In the genomic region with DNA sequence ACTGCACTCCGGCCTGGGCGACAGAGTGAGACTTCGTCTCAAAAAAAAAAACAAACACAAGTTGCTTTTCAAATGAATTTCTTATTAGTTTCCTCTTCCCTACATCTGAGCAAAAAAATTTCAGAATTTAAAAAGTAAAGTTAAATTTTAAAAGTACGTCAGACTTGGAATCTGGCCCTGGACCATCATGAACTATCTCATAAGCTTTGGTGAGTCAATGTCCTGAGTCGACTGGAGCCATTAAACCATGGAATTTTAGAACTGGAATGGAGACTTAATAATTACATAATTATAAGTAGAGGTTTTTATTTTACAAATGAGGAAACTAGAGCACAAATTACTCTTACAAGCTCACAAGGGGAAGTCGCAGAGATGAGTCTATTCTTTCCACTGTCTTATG, we compare ENCODE assay signal across 29 cellular contexts.
"Had no signal": no experiment of that assay in that cellular context is flagged by ENCODE, and none has a peak within 500 bp of the region (broad histone marks: within the 10 kb centered on the region; RNA-seq: fewer than 3 reads in every experiment).

No MANE protein-coding gene starts in this region.

- H3K9me3 ChIP-seq: adrenal gland, body of pancreas, colonic mucosa had no signal

- H3K36me3 ChIP-seq: adrenal gland, colonic mucosa, WERI-Rb-1 had no signal

- H3K4me1 Mint-ChIP-seq: activated naive CD4-positive, alpha-beta T cell treated with anti-CD3 and anti-CD28 coated beads, Interleukin-2, amount 50 U/mL, for 24 hours; activated naive CD8-positive, alpha-beta T cell treated with anti-CD3 and anti-CD28 coated beads for 36 hours; activated naive CD8-positive, alpha-beta T cell treated with anti-CD3 and anti-CD28 coated beads, Interleukin-2, amount 50 U/mL, for 24 hours; activated T-helper 17 cell treated with anti-CD3 and anti-CD28 coated beads, Interleukin-2, amount 50 U/mL, for 72 hours; T-helper 17 cell had no signal

- H3K27me3 Mint-ChIP-seq: activated B cell treated with CpG ODN at 0.5 μM for 24 hours; activated CD8-positive, alpha-beta T cell treated with anti-CD3 and anti-CD28 coated beads for 36 hours; T-helper 17 cell had no signal

- H3K27ac ChIP-seq: adrenal gland, body of pancreas, colonic mucosa, dorsolateral prefrontal cortex, WERI-Rb-1 had no signal

- H3K36me3 Mint-ChIP-seq: activated naive CD4-positive, alpha-beta T cell treated with anti-CD3 and anti-CD28 coated beads, Interleukin-2, amount 50 U/mL, for 24 hours; activated naive CD8-positive, alpha-beta T cell treated with anti-CD3 and anti-CD28 coated beads for 36 hours had no signal

- H3K4me3 ChIP-seq: adrenal gland, body of pancreas, colonic mucosa, dorsolateral prefrontal cortex had no signal

- H3K4me3 Mint-ChIP-seq: activated B cell treated with CpG ODN at 0.5 μM for 24 hours; activated CD8-positive, alpha-beta T cell treated with anti-CD3 and anti-CD28 coated beads for 36 hours; activated naive CD4-positive, alpha-beta T cell treated with anti-CD3 and anti-CD28 coated beads, Interleukin-2, amount 50 U/mL, for 24 hours; activated naive CD8-positive, alpha-beta T cell treated with anti-CD3 and anti-CD28 coated beads for 36 hours; activated naive CD8-positive, alpha-beta T cell treated with anti-CD3 and anti-CD28 coated beads, Interleukin-2, amount 50 U/mL, for 24 hours; activated T-cell treated with anti-CD3 and anti-CD28 coated beads, Interleukin-2, amount 50 U/mL, for 4 hours; activated T-helper 17 cell treated with anti-CD3 and anti-CD28 coated beads, Interleukin-2, amount 50 U/mL, for 72 hours; endodermal cell; T-helper 17 cell; T-helper 2 cell treated with Interferon-gamma antibody and Interleukin-4, amounts not matched to agents 5 μg/mL and 100 μg/mL, for 36 hours had no signal

- H3K27me3 ChIP-seq: adrenal gland, body of pancreas, colonic mucosa, dorsolateral prefrontal cortex had no signal

- H3K9me3 Mint-ChIP-seq: activated B cell treated with CpG ODN at 0.5 μM for 24 hours; activated CD8-positive, alpha-beta T cell treated with anti-CD3 and anti-CD28 coated beads for 36 hours; activated naive CD8-positive, alpha-beta T cell treated with anti-CD3 and anti-CD28 coated beads for 36 hours; endodermal cell; T-helper 2 cell treated with Interferon-gamma antibody and Interleukin-4, amounts not matched to agents 5 μg/mL and 100 μg/mL, for 36 hours had no signal

- H3K4me1 ChIP-seq: body of pancreas, colonic mucosa had no signal

- DNase-seq: activated B cell treated with CpG ODN at 0.5 μM for 24 hours; activated CD4-positive, alpha-beta T cell treated with anti-CD3 and anti-CD28 coated beads for 48 hours; activated CD4-positive, alpha-beta T cell treated with anti-CD3 and anti-CD28 coated beads, Interleukin-2, amount 50 U/mL, for 1 hour; activated CD4-positive, alpha-beta T cell treated with anti-CD3 and anti-CD28 coated beads, Interleukin-2, amount 50 U/mL, for 48 hours; activated CD8-positive, alpha-beta memory T cell treated with anti-CD3 and anti-CD28 coated beads for 24 hours; activated CD8-positive, alpha-beta T cell treated with anti-CD3 and anti-CD28 coated beads for 36 hours; activated effector memory CD4-positive, alpha-beta T cell treated with Interleukin-2 at 50 U/mL for 16 hours; activated gamma-delta T cell treated with Interleukin-2 at 50 U/mL for 16 hours; activated naive CD4-positive, alpha-beta T cell treated with Interleukin-2 at 50 U/mL for 16 hours; activated naive CD8-positive, alpha-beta T cell treated with anti-CD3 and anti-CD28 coated beads for 36 hours; activated naive CD8-positive, alpha-beta T cell treated with anti-CD3 and anti-CD28 coated beads, Interleukin-2, amount 50 U/mL, for 24 hours; activated T-cell treated with anti-CD3 and anti-CD28 coated beads, Interleukin-2, amount 50 U/mL, for 4 hours; adrenal gland; amygdala; aorta; body of pancreas; caudate nucleus; colonic mucosa; dorsolateral prefrontal cortex; effector memory CD4-positive, alpha-beta T cell; endodermal cell; head of caudate nucleus; hippocampal formation; T-helper 17 cell; T1000; WERI-Rb-1 had no signal

- H3K27ac Mint-ChIP-seq: activated B cell treated with CpG ODN at 0.5 μM for 24 hours; activated CD8-positive, alpha-beta T cell treated with anti-CD3 and anti-CD28 coated beads for 36 hours; activated naive CD4-positive, alpha-beta T cell treated with anti-CD3 and anti-CD28 coated beads, Interleukin-2, amount 50 U/mL, for 24 hours; activated naive CD8-positive, alpha-beta T cell treated with anti-CD3 and anti-CD28 coated beads for 36 hours; activated naive CD8-positive, alpha-beta T cell treated with anti-CD3 and anti-CD28 coated beads, Interleukin-2, amount 50 U/mL, for 24 hours; activated T-helper 17 cell treated with anti-CD3 and anti-CD28 coated beads, Interleukin-2, amount 50 U/mL, for 72 hours; endodermal cell; T-helper 17 cell; T-helper 2 cell treated with Interferon-gamma antibody and Interleukin-4, amounts not matched to agents 5 μg/mL and 100 μg/mL, for 36 hours had no signal
